In the genomic region with DNA sequence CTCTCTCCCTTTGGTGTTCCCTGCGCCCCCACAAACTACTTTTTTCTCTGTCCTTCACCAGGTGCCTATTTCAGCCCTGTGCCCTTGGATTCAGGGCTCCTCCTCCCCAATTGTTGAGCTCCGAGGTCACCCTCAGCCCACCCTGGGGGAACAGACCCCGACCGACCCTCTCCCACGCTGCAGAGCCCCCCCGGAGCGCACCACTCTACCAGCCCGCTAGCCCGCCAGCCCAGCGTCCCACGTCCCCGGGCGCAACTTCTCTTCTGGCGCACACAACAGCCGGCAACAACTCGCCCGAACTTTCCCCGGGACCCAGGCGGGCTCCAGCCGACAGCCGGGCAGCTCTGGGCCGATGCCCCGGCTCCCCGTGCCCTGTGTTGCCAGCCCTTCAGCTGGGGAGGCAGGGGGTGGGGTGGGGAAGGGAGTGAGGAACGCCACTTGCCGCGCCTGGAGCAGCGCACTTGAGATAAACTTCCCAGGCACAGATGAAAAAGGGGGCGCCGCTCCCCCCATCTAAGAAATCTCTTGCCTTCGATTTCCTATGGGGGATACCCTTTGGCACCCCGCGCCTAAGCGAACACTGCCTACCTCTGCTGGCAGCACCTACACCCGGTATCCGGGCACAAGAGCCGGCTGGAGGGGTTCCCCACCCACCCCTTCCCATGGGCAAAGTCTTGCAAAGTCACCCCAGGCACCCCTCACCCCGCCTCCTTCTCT, we compare ENCODE assay signal across 8 cellular contexts. TPM values are rescaled to one million over a fixed set of nuclear protein-coding genes. Genes with fewer than 3 reads are reported as not detected.
DNase-seq lines count a peak whose midpoint lies in the region; ATAC-seq and TF ChIP-seq lines count a peak whose summit lies in the region.

No MANE protein-coding gene starts in this region.

- H3K27ac Mint-ChIP-seq in activated CD8-positive, alpha-beta memory T cell treated with anti-CD3 and anti-CD28 coated beads, Interleukin-2, amount 10 ng/mL, durations not matched to agents 7 days and 5 days = no peak overlapping the region

- no peak for TF ChIP-seq CTCF in thoracic aorta (IDR thresholded peaks at IDR 0.05)

- H3K27ac ChIP-seq in thoracic aorta = no peak overlapping the region

- peaks cover 12% of the 10 kb centered on the region for H3K4me1 Mint-ChIP-seq in activated CD8-positive, alpha-beta memory T cell treated with anti-CD3 and anti-CD28 coated beads, Interleukin-2, amount 10 ng/mL, durations not matched to agents 7 days and 5 days

- CTCF ChIA-PET in activated CD8-positive, alpha-beta memory T cell treated with anti-CD3 and anti-CD28 coated beads, Interleukin-2, amount 10 ng/mL, durations not matched to agents 7 days and 5 days (lab: Charles Lee) = interaction anchor here (0.6 to 1.6 kb wide), 2 partner anchors 254 to 289 kb away, joined by 3 read pairs; no protein-coding TSS in a partner anchor

- ATAC-seq in activated CD8-positive, alpha-beta memory T cell treated with anti-CD3 and anti-CD28 coated beads, Interleukin-2, amount 10 ng/mL, durations not matched to agents 7 days and 5 days = no peak
- ATAC-seq in thoracic aorta (ENCODE audit: insufficient number of reproducible peaks, low FRiP score, low read depth) = no peak
- ATAC-seq in HG03025 (IDR thresholded peaks at IDR 0.05; ENCODE audit: low FRiP score, unreplicated experiment) = no peak
- no peak for ATAC-seq in HG03280 (IDR thresholded peaks at IDR 0.05; ENCODE audit: unreplicated experiment)

- H3K9ac ChIP-seq in adipocyte (ENCODE audit: low read length) = no peak overlapping the region

- no peaks in the 10 kb centered on the region for H3K9me3 Mint-ChIP-seq in activated CD8-positive, alpha-beta memory T cell treated with anti-CD3 and anti-CD28 coated beads, Interleukin-2, amount 10 ng/mL, durations not matched to agents 7 days and 5 days (ENCODE audit: low read depth)

- H3K36me3 ChIP-seq in adipocyte (ENCODE audit: control insufficient read depth, insufficient read depth, low read length, severe bottlenecking) (no peaks in the 10 kb centered on the region), thoracic aorta (no peaks in the 10 kb centered on the region)

- H3K9me3 ChIP-seq in adipocyte (ENCODE audit: control insufficient read depth, low read length) = no peaks in the 10 kb centered on the region
- H3K9me3 ChIP-seq in thoracic aorta = no peaks in the 10 kb centered on the region

- H3K27me3 Mint-ChIP-seq in activated CD8-positive, alpha-beta memory T cell treated with anti-CD3 and anti-CD28 coated beads, Interleukin-2, amount 10 ng/mL, durations not matched to agents 7 days and 5 days = peaks cover 71% of the 10 kb centered on the region

- peak overlapping the region; percentile 71 for H3K4me3 Mint-ChIP-seq in activated CD8-positive, alpha-beta memory T cell treated with anti-CD3 and anti-CD28 coated beads, Interleukin-2, amount 10 ng/mL, durations not matched to agents 7 days and 5 days

- H3K36me3 Mint-ChIP-seq in activated CD8-positive, alpha-beta memory T cell treated with anti-CD3 and anti-CD28 coated beads, Interleukin-2, amount 10 ng/mL, durations not matched to agents 7 days and 5 days = no peaks in the 10 kb centered on the region

- DNase-seq in activated CD8-positive, alpha-beta memory T cell treated with anti-CD3 and anti-CD28 coated beads, Interleukin-2, amount 10 ng/mL, durations not matched to agents 7 days and 5 days = no peak
- no peak for DNase-seq in activated CD8-positive, alpha-beta memory T cell treated with anti-CD3 and anti-CD28 coated beads for 24 hours
- DNase-seq in adipocyte (ENCODE audit: low read depth) (peak; percentile 35), kidney tubule cell (ENCODE audit: low spot score) (peak; percentile 38), thoracic aorta (ENCODE audit: low spot score) (no peak), glomerular visceral epithelial cell (ENCODE audit: extremely low spot score) (no peak)

- peaks cover 5% of the 10 kb centered on the region for H3K4me1 ChIP-seq in adipocyte (ENCODE audit: control insufficient read depth, insufficient read depth, low read length)
- peaks cover 15 to 31% of the 10 kb centered on the region in 2 donors for H3K4me1 ChIP-seq in thoracic aorta (ENCODE audit: control insufficient read depth in 1 of 2, low read depth in 2 of 2)

- H3K27me3 ChIP-seq in adipocyte (replicated peaks; ENCODE audit: control insufficient read depth, insufficient read depth, low read length) = peaks cover 61% of the 10 kb centered on the region
- no peaks in the 10 kb centered on the region for H3K27me3 ChIP-seq in thoracic aorta (replicated peaks; ENCODE audit: insufficient read depth)

- H3K4me3 ChIP-seq in adipocyte (ENCODE audit: low read length) = peak overlapping the region; percentile 63
- H3K4me3 ChIP-seq in thoracic aorta = peak overlapping the region; percentile 86

RNA-seq across cellular contexts. Expression of a gene that starts 1.0 kb away (rescaled TPM):
- total RNA-seq in activated CD8-positive, alpha-beta memory T cell treated with anti-CD3 and anti-CD28 coated beads, Interleukin-2, amount 10 ng/mL, durations not matched to agents 7 days and 5 days = 10 to 100 TPM in 1 of 2 experiments, 1 to 10 TPM in 1; 8.8 to 16.3 TPM
- total RNA-seq in thoracic aorta = 10 to 100 TPM; 20.6 to 27.9 TPM

Comparison
In these comparisons a context has a peak if more than half of its experiments do, and no peak if none do; other contexts are left out.
1. DNase-seq: peak in adipocyte (single experiment) and kidney tubule cell (single experiment); none in activated CD8-positive, alpha-beta memory T cell treated with anti-CD3 and anti-CD28 coated beads, Interleukin-2, amount 10 ng/mL, durations not matched to agents 7 days and 5 days (single experiment), activated CD8-positive, alpha-beta memory T cell treated with anti-CD3 and anti-CD28 coated beads for 24 hours (single experiment), thoracic aorta (single experiment) and glomerular visceral epithelial cell (single experiment).